ENCODE assay signal across 8 cellular contexts in the genomic region with DNA sequence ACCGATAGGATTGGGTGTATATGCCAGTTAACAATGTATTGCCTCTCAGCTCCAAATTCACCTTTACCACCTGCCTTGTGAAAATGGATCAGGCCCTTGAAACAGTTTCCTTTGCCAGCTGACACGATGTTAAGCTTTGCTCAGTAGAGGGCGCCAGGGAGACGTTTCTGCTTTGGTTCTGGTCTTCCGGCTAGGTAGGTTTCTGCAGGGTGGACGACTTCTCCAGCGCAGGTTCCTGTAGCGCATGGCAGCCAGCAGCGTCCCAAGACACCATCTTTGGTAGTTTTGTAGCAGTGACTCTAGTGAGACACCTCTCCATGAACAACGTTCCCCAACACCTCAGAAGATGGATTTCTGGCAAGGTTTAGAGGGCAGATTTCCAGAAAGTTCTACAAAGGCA. TPM values are rescaled to one million over a fixed set of nuclear protein-coding genes. Genes with fewer than 3 reads are reported as not detected.
DNase-seq lines count a peak whose midpoint lies in the region; ATAC-seq and TF ChIP-seq lines count a peak whose summit lies in the region.

No MANE protein-coding gene starts in this region.

- no peak for TF ChIP-seq EP300 in esophagus muscularis mucosa (IDR thresholded peaks at IDR 0.05)

- H3K36me3 Mint-ChIP-seq in stimulated activated naive B cell treated with anti-CD40 and anti-IgM and Interleukin-4, amounts not matched to agents 10 μg/mL and 1 μg/mL and 100 μg/mL, for 72 hours = no peaks in the 10 kb centered on the region

- H3K4me3 Mint-ChIP-seq in stimulated activated naive B cell treated with anti-CD40 and anti-IgM and Interleukin-4, amounts not matched to agents 10 μg/mL and 1 μg/mL and 100 μg/mL, for 72 hours = no peak overlapping the region

- H3K9me3 Mint-ChIP-seq in stimulated activated naive B cell treated with anti-CD40 and anti-IgM and Interleukin-4, amounts not matched to agents 10 μg/mL and 1 μg/mL and 100 μg/mL, for 72 hours = no peaks in the 10 kb centered on the region

- no CpG with 5 or more reads among the region's 10 CpGs for WGBS in iPS DF 6.9 (ENCODE audit: insufficient coverage, insufficient read length)
- 68% methylated on average over 10 of the region's 10 CpGs for WGBS in esophagus muscularis mucosa
- WGBS in thyroid gland, 2 donors = 64 to 75% methylated on average over 10 of the region's 10 CpGs

- TF ChIP-seq POLR2A in esophagus muscularis mucosa (IDR thresholded peaks at IDR 0.05; ENCODE audit: low read depth) (no peak), thyroid gland (IDR thresholded peaks at IDR 0.05) (no peak)

- DNase-seq in COLO668 (lab: John Stamatoyannopoulos, UW; ENCODE audit: unreplicated experiment) (peak; percentile 27), iPS DF 6.9 (ENCODE audit: low read depth, low spot score) (peak; percentile 75), esophagus muscularis mucosa (ENCODE audit: extremely low spot score) (no peak), thyroid gland (no peak)
- DNase-seq in central memory CD4-positive, alpha-beta T cell = no peak
- no peak for DNase-seq in stimulated activated naive B cell treated with anti-CD40 and anti-IgM and Interleukin-4, amounts not matched to agents 10 μg/mL and 1 μg/mL and 100 μg/mL, for 72 hours

- no peak overlapping the region for H3K27ac Mint-ChIP-seq in stimulated activated naive B cell treated with anti-CD40 and anti-IgM and Interleukin-4, amounts not matched to agents 10 μg/mL and 1 μg/mL and 100 μg/mL, for 72 hours

- H3K9me3 ChIP-seq in iPS DF 6.9 (ENCODE audit: control insufficient read depth, insufficient read depth, low read length) (no peaks in the 10 kb centered on the region), esophagus muscularis mucosa (no peaks in the 10 kb centered on the region), thyroid gland (no peaks in the 10 kb centered on the region)

- H3K27me3 ChIP-seq in iPS DF 6.9 (ENCODE audit: control insufficient read depth, insufficient read depth, low read length) (no peaks in the 10 kb centered on the region), esophagus muscularis mucosa (peaks cover 0 to 8% (median 0%) of the 10 kb centered on the region in 4 donors), thyroid gland (no peaks in the 10 kb centered on the region)

- H3K27ac ChIP-seq in iPS DF 6.9 (ENCODE audit: low read length) = no peak overlapping the region
- no peak overlapping the region for H3K27ac ChIP-seq in esophagus muscularis mucosa (replicated peaks in 1 of 4)
- H3K27ac ChIP-seq in thyroid gland = no peak overlapping the region

- H3K4me1 ChIP-seq in iPS DF 6.9 (ENCODE audit: control insufficient read depth, insufficient read depth, low read length) (peaks cover 1% of the 10 kb centered on the region; the same call in 1 of the 2 replicates), esophagus muscularis mucosa (no peaks in the 10 kb centered on the region), thyroid gland (peaks cover 0 to 11% of the 10 kb centered on the region in 2 donors)

- H3K27me3 Mint-ChIP-seq in stimulated activated naive B cell treated with anti-CD40 and anti-IgM and Interleukin-4, amounts not matched to agents 10 μg/mL and 1 μg/mL and 100 μg/mL, for 72 hours = peaks cover 0 to 5% of the 10 kb centered on the region in 2 donors

- H3K4me3 ChIP-seq in GM12875 (ENCODE audit: low read depth, low read length) = no peak overlapping the region
- no peak overlapping the region for H3K4me3 ChIP-seq in iPS DF 6.9 (ENCODE audit: low read length)
- no peak overlapping the region for H3K4me3 ChIP-seq in esophagus muscularis mucosa
- H3K4me3 ChIP-seq in thyroid gland (replicated peaks in 1 of 3) = no peak overlapping the region

- peaks cover 5 to 6% of the 10 kb centered on the region in 2 donors for H3K4me1 Mint-ChIP-seq in stimulated activated naive B cell treated with anti-CD40 and anti-IgM and Interleukin-4, amounts not matched to agents 10 μg/mL and 1 μg/mL and 100 μg/mL, for 72 hours

- H3K36me3 ChIP-seq in iPS DF 6.9 (ENCODE audit: control insufficient read depth, insufficient read depth, low read length) (no peaks in the 10 kb centered on the region), esophagus muscularis mucosa (no peaks in the 10 kb centered on the region), thyroid gland (no peaks in the 10 kb centered on the region)

- ATAC-seq in SK-N-SH treated with all-trans-retinoic acid at 6 μM for 48 hours = 0 out of 3 replicates have a peak, but pooled peaks have one; percentile 27
- no peak for ATAC-seq in stimulated activated naive B cell treated with anti-CD40 and anti-IgM and Interleukin-4, amounts not matched to agents 10 μg/mL and 1 μg/mL and 100 μg/mL, for 72 hours (replicated peaks)

- intact Hi-C loops in esophagus muscularis mucosa (cut with DNase I) = no loop called here
- intact Hi-C loops in thyroid gland (cut with DNase I) = no loop called here

- TF ChIP-seq CTCF in GM12875 (IDR thresholded peaks at IDR 0.05; ENCODE audit: borderline replicate concordance, insufficient read depth, low read depth, low read length) (peak; percentile 50; the same call in 1 of the 2 replicates), esophagus muscularis mucosa (IDR thresholded peaks at IDR 0.05) (no peak), thyroid gland (IDR thresholded peaks at IDR 0.05) (peak in 1 of 6 experiments; percentile 4)

TF ChIP-seq in SK-N-SH treated with all-trans-retinoic acid at 6 μM for 48 hours, 23 proteins besides CTCF, POLR2A, EP300 and RAD21:
- TF ChIP-seq CSDC2 (CRISPR knock-in tag; IDR thresholded peaks at IDR 0.05) = no peak
- TF ChIP-seq TOX (CRISPR knock-in tag; IDR thresholded peaks at IDR 0.05; ENCODE audit: borderline replicate concordance) = no peak
- TF ChIP-seq TCF4 (CRISPR knock-in tag; IDR thresholded peaks at IDR 0.05; ENCODE audit: borderline replicate concordance) = no peak

RNA-seq across cellular contexts. Expression of gene SYCE1L, which starts 24.0 kb away (rescaled TPM):
- total RNA-seq in esophagus muscularis mucosa (1 to 10 TPM in 1 of 4 donors, under 1 TPM in 1, not detected in 2; 0.57 to 4.3 TPM), thyroid gland (1 to 10 TPM in 1 of 4 donors, not detected in 3; 3.9 TPM)

RNA-seq across cellular contexts. Expression of gene MON1B, which starts 32.2 kb away (rescaled TPM):
- 10 to 100 TPM; 19.1 to 33.8 (median 29.1) TPM for total RNA-seq in esophagus muscularis mucosa
- total RNA-seq in thyroid gland = 10 to 100 TPM; 24.1 to 51.4 (median 40.7) TPM

Comparison
In these comparisons a context has a peak if more than half of its experiments do, and no peak if none do; other contexts are left out.
1. DNase-seq: peak in COLO668 (single experiment) and iPS DF 6.9 (single experiment); none in esophagus muscularis mucosa (single experiment), central memory CD4-positive, alpha-beta T cell (single experiment), thyroid gland (0 of 2) and stimulated activated naive B cell treated with anti-CD40 and anti-IgM and Interleukin-4, amounts not matched to agents 10 μg/mL and 1 μg/mL and 100 μg/mL, for 72 hours (single experiment).